In the genomic region with DNA sequence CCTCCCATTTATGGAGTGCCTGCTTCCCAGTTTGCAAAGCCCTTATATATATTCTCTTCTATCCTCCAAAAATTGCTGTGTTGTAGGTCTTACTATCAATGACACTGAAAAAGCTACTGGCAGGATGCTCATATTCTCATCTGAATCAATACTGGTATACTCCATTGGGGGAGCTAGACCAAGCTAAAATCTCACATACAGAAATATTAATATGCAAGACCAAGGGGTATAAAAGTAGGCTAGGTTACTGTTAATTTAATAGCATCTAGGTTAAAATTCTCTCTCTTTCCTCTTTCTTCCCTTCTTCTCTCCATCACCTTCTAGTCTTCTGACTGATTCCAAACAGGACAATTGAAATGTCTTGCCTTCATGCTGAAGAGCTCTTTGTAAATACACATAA, we compare ENCODE assay signal across 11 cellular contexts. TPM values are rescaled to one million over a fixed set of nuclear protein-coding genes. Genes with fewer than 3 reads are reported as not detected.
DNase-seq lines count a peak whose midpoint lies in the region; ATAC-seq, FAIRE-seq and TF ChIP-seq lines count a peak whose summit lies in the region.
"Had no signal": no experiment of that assay in that cellular context is flagged by ENCODE, and none has a peak within 500 bp of the region (broad histone marks: within the 10 kb centered on the region; RNA-seq: fewer than 3 reads in every experiment).

No MANE protein-coding gene starts in this region.

- no peak overlapping the region for H3K27ac ChIP-seq in HUES48 (ENCODE audit: low read depth, low read length)
- H3K27ac ChIP-seq in K562 (ENCODE audit: extremely low read depth, low read depth, low read length): no peak overlapping the region
- no peak overlapping the region for H3K27ac ChIP-seq in CD4-positive, alpha-beta memory T cell (ENCODE audit: low read depth, low read length)
- H3K27ac ChIP-seq: left lung, SJSA1 had no signal

- CTCF ChIA-PET in K562 (lab: Yijun Ruan, JAX; ENCODE audit: low intra/inter-chr PET ratio): no interaction called here
- CTCF ChIA-PET in CD4-positive, alpha-beta memory T cell (lab: Charles Lee; ENCODE audit: partially characterized antibody): no interaction called here

- no TSS peak for BruUV-seq in K562 (replicated peaks; lab: Mats Ljungman, UMichigan)

- H3K27me3 Mint-ChIP-seq in nephron progenitor cell (ENCODE audit: low read depth, poor library complexity): peaks cover 33% of the 10 kb centered on the region
- peaks cover 39 to 40% of the 10 kb centered on the region in 2 donors for H3K27me3 Mint-ChIP-seq in CD4-positive, alpha-beta memory T cell

- H3K9ac ChIP-seq in ES-I3 (ENCODE audit: low read depth, low read length) (peak overlapping the region; percentile 90), HUES48 (ENCODE audit: low read depth, low read length) (no peak overlapping the region), K562 (ENCODE audit: insufficient read depth in 1 of 2, low read depth in 2 of 2, low read length in 2 of 2) (no peak overlapping the region)

- ATAC-seq in K562: peak; percentile 49; the same call in 1 of the 3 replicates
- ATAC-seq in HG03095 (IDR thresholded peaks at IDR 0.05; ENCODE audit: unreplicated experiment): no peak
- ATAC-seq: left lung had no signal

- H4K20me1 ChIP-seq in K562 (replicated peaks; ENCODE audit: control insufficient read depth, insufficient read depth, low read length): no peaks in the 10 kb centered on the region

- intact Hi-C loops in K562 (cut with micrococcal nuclease): no loop called here
- intact Hi-C loops in CD4-positive, alpha-beta memory T cell (cut with micrococcal nuclease): no loop called here

- peaks cover 56% of the 10 kb centered on the region for H3K4me1 Mint-ChIP-seq in nephron progenitor cell
- H3K4me1 Mint-ChIP-seq in CD4-positive, alpha-beta memory T cell: peaks cover 0 to 12% (median 6%) of the 10 kb centered on the region in 4 donors

- TF ChIP-seq CTCF in K562 (IDR thresholded peaks at IDR 0.05 in 2 of 3, conservative IDR thresholded peaks at IDR 0.05 in 1 of 3; ENCODE audit: insufficient read depth in 2 of 3, low read depth in 1 of 3, low read length in 3 of 3) (0 out of 6 replicates have a peak, but pooled peaks of 1 of the 3 experiments have one; percentile 7), nephron progenitor cell (IDR thresholded peaks at IDR 0.05) (peak; percentile 31)

- no peak overlapping the region for H3K27ac Mint-ChIP-seq in nephron progenitor cell
- no peak overlapping the region for H3K27ac Mint-ChIP-seq in CD4-positive, alpha-beta memory T cell
- H3K27ac Mint-ChIP-seq: stimulated activated naive CD8-positive, alpha-beta T cell treated with anti-CD3 and anti-CD28 coated beads, Interleukin-15, Interleukin-2, amounts not matched to agents 100 ng/mL and 50 ng/mL, for 24 hours had no signal

- no peaks in the 10 kb centered on the region for H3K36me3 Mint-ChIP-seq in nephron progenitor cell (ENCODE audit: low read depth)
- peaks cover 4 to 9% of the 10 kb centered on the region in 2 donors for H3K36me3 Mint-ChIP-seq in CD4-positive, alpha-beta memory T cell

- peaks cover 31% of the 10 kb centered on the region for H3K27me3 ChIP-seq in HUES48 (ENCODE audit: control insufficient read depth, insufficient read depth, low read length)
- H3K27me3 ChIP-seq in K562 (ENCODE audit: control insufficient read depth in 2 of 2, insufficient read depth in 2 of 2, low read length in 2 of 2): no peaks in the 10 kb centered on the region
- peaks cover 24% of the 10 kb centered on the region for H3K27me3 ChIP-seq in CD4-positive, alpha-beta memory T cell (ENCODE audit: insufficient read depth, low read length)

- H3K36me3 ChIP-seq in ES-I3 (ENCODE audit: insufficient read depth, low read length): no peaks in the 10 kb centered on the region
- no peaks in the 10 kb centered on the region for H3K36me3 ChIP-seq in HUES48 (ENCODE audit: control insufficient read depth, insufficient read depth, low read length)
- H3K36me3 ChIP-seq in K562 (ENCODE audit: control insufficient read depth, insufficient read depth, low read length): no peaks in the 10 kb centered on the region
- no peaks in the 10 kb centered on the region for H3K36me3 ChIP-seq in CD4-positive, alpha-beta memory T cell (ENCODE audit: insufficient read depth, low read length)
- H3K36me3 ChIP-seq: left lung, SJSA1 had no signal

- no peak for FAIRE-seq in K562 (lab: Jason Lieb, UNC)
- FAIRE-seq: colon had no signal

- peaks cover 13% of the 10 kb centered on the region for H3K4me1 ChIP-seq in ES-I3 (ENCODE audit: insufficient read depth, low read length)
- H3K4me1 ChIP-seq in HUES48 (ENCODE audit: control insufficient read depth, insufficient read depth, low read length): peaks cover 32% of the 10 kb centered on the region
- H3K4me1 ChIP-seq in K562 (replicated peaks in 1 of 2; ENCODE audit: control insufficient read depth in 2 of 2, insufficient read depth in 2 of 2, low read length in 2 of 2): peaks cover 0 to 1% of the 10 kb centered on the region in 2 experiments; a peak in 1 of 5 replicates
- H3K4me1 ChIP-seq in CD4-positive, alpha-beta memory T cell (ENCODE audit: insufficient read depth, low read length): no peaks in the 10 kb centered on the region

- no peaks in the 10 kb centered on the region for H3K9me3 ChIP-seq in ES-I3 (ENCODE audit: control insufficient read depth, insufficient read depth, low read length)
- no peaks in the 10 kb centered on the region for H3K9me3 ChIP-seq in HUES48 (ENCODE audit: control insufficient read depth, insufficient read depth, low read length)
- H3K9me3 ChIP-seq in K562 (replicated peaks; ENCODE audit: control insufficient read depth, insufficient read depth, low read depth, low read length): no peaks in the 10 kb centered on the region
- no peaks in the 10 kb centered on the region for H3K9me3 ChIP-seq in CD4-positive, alpha-beta memory T cell (ENCODE audit: control insufficient read depth in 1 of 2, low read length in 2 of 2)
- H3K9me3 ChIP-seq: left lung, SJSA1 had no signal

- no peak for TF ChIP-seq POLR2A in K562 (conservative IDR thresholded peaks at IDR 0.05)

- H3K4me3 Mint-ChIP-seq in nephron progenitor cell: peak overlapping the region; percentile 92
- no peak overlapping the region for H3K4me3 Mint-ChIP-seq in CD4-positive, alpha-beta memory T cell
- H3K4me3 Mint-ChIP-seq: stimulated activated naive CD8-positive, alpha-beta T cell treated with anti-CD3 and anti-CD28 coated beads, Interleukin-15, Interleukin-2, amounts not matched to agents 100 ng/mL and 50 ng/mL, for 24 hours had no signal

- TF ChIP-seq RAD21 in K562 (CRISPR knock-in tag; conservative IDR thresholded peaks at IDR 0.05 in 1 of 2, IDR thresholded peaks at IDR 0.05 in 1 of 2): no peak

- no peak overlapping the region for H2AFZ ChIP-seq in K562 (ENCODE audit: low read depth, low read length)

- H3K4me2 ChIP-seq in K562 (ENCODE audit: insufficient read depth, low read length): no peak overlapping the region

- H3K4me3 ChIP-seq in HUES48 (ENCODE audit: low read depth, low read length) (peak overlapping the region; percentile 89), K562 (no peak overlapping the region)
- no peak overlapping the region for H3K4me3 ChIP-seq in CD4-positive, alpha-beta memory T cell (ENCODE audit: low read length in 2 of 2)
- H3K4me3 ChIP-seq: left lung had no signal

- DNase-seq in K562 (ENCODE audit: extremely low read depth in 1 of 4, low spot score in 3 of 4): peak in 2 of 4 experiments; percentile 17 to 22
- DNase-seq in nephron progenitor cell: no peak
- DNase-seq in foreskin melanocyte: no peak
- no peak for DNase-seq in CD4-positive, alpha-beta memory T cell
- DNase-seq: left lung had no signal

- peaks cover 3% of the 10 kb centered on the region for H3K9me3 Mint-ChIP-seq in nephron progenitor cell
- peaks cover 0 to 29% (median 18%) of the 10 kb centered on the region in 8 donors for H3K9me3 Mint-ChIP-seq in CD4-positive, alpha-beta memory T cell

- in situ Hi-C loops in K562 (cut with MboI): no loop called here

- H3K79me2 ChIP-seq in K562 (ENCODE audit: control insufficient read depth, insufficient read depth, low read length): no peaks in the 10 kb centered on the region

- TF ChIP-seq EP300 in K562 (IDR thresholded peaks at IDR 0.05; ENCODE audit: low read length): no peak

- no peaks in the 10 kb centered on the region for H3K9me1 ChIP-seq in K562 (ENCODE audit: control insufficient read depth, insufficient read depth, low read length)

- POLR2A ChIA-PET in K562 (lab: Yijun Ruan, JAX): interaction anchor here (1.5 kb wide), 1 partner anchor 812 kb away, joined by 3 read pairs; no protein-coding TSS in a partner anchor
- POLR2A ChIA-PET in CD4-positive, alpha-beta memory T cell (lab: Charles Lee; ENCODE audit: partially characterized antibody): no interaction called here

TF ChIP-seq in K562, 482 proteins besides CTCF, POLR2A, EP300 and RAD21:
- TF ChIP-seq ZNF224 (CRISPR knock-in tag; IDR thresholded peaks at IDR 0.05) (no peak), EHMT2 (IDR thresholded peaks at IDR 0.05) (0 out of 2 replicates have a peak, but pooled peaks have one; percentile 25)

RNA-seq across cellular contexts. Expression of gene BDNF, which starts 17.1 kb away (rescaled TPM):
- not detected in 2 replicates for total RNA-seq in K562 (2011; cell fraction: chromatin; rRNA removed; ENCODE audit: low replicate concordance)
- total RNA-seq in K562 (2011; cell fraction: nucleolus; rRNA removed): not detected in 2 replicates
- total RNA-seq in K562 (2011; cell fraction: nucleoplasm; rRNA removed): not detected in 2 replicates
- total RNA-seq in K562 (2014; rRNA removed) (not detected in 2 replicates), K562 (2014; rRNA removed; fragmentation: Illumina TruSeq; extraction: Trizol) (not detected in 2 replicates), K562 (2015; rRNA removed; fragmentation: Illumina TruSeq; extraction: Trizol) (not detected in 2 replicates), K562 (2021) (0.04 and 0.07 TPM in 2 replicates)
- polyA plus RNA-seq in K562 (2011; rRNA removed) (not detected in 2 replicates), K562 (2014; fragmentation: Illumina TruSeq; extraction: Trizol) (not detected in 2 replicates), K562 (2014; fragmentation: Nextera tagmentation; extraction: Ambion mirVana) (not detected), K562 (2014; rRNA removed) (not detected in 2 replicates)
- not detected in 2 replicates for polyA plus RNA-seq in K562 (2011; cell fraction: cytosol; rRNA removed)
- polyA plus RNA-seq in K562 (2011; cell fraction: nucleus; rRNA removed): not detected in 2 replicates
- not detected in 2 replicates for polyA plus RNA-seq in K562 (2012)
- not detected in 2 replicates for polyA minus RNA-seq in K562 (2011; rRNA and poly(A)+ RNA removed)
- not detected in 2 replicates for polyA minus RNA-seq in K562 (2011; cell fraction: cytosol; rRNA and poly(A)+ RNA removed)
- not detected in 2 replicates for polyA minus RNA-seq in K562 (2011; cell fraction: nucleus; rRNA and poly(A)+ RNA removed)
- not detected for total RNA-seq in CD4-positive, alpha-beta memory T cell
- not detected for polyA plus RNA-seq in CD4-positive, alpha-beta memory T cell
